23 cellular contexts compared by ENCODE assay signal in the genomic region with DNA sequence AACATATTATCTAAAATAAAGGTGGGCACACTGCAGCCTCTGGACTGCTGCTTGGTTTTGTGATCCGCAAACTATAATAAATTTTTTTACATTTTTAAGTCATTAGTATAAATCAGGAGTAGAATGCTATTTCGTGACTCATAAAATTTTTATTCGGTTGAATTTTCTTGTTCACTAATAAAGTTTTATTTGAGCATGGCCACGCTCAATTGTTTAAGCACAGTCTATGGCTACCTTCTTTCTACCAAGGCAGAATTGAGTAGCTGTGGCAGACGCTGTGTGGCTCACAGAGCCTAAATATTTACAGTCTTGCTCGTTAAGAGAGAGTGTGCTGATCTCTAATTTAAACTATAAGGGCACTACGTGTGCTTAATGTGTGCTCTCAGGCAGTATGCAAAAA. TPM values are rescaled to one million over a fixed set of nuclear protein-coding genes. Genes with fewer than 3 reads are reported as not detected.
DNase-seq lines count a peak whose midpoint lies in the region; ATAC-seq and TF ChIP-seq lines count a peak whose summit lies in the region.
"Had no signal": no experiment of that assay in that cellular context is flagged by ENCODE, and none has a peak within 500 bp of the region (broad histone marks: within the 10 kb centered on the region; RNA-seq: fewer than 3 reads in every experiment).

No MANE protein-coding gene starts in this region.

- TF ChIP-seq CTCF in brain (conservative IDR thresholded peaks at IDR 0.05) (no peak), mammary epithelial cell (conservative IDR thresholded peaks at IDR 0.05 in 1 of 2, IDR thresholded peaks at IDR 0.05 in 1 of 2; ENCODE audit: extremely low read depth in 1 of 2, insufficient read depth in 1 of 2, low read depth in 1 of 2, low read length in 2 of 2) (no peak)

- H2AFZ ChIP-seq in mammary epithelial cell (ENCODE audit: low read depth, low read length), result no peak overlapping the region
- H2AFZ ChIP-seq: GM23338 had no signal

- peak overlapping the region in 1 of 5 experiments; percentile 52 for H3K27ac Mint-ChIP-seq in brain
- H3K27ac Mint-ChIP-seq: CD14-positive monocyte; CD4-positive, alpha-beta T cell; CD8-positive, alpha-beta memory T cell; GM23338; H9 had no signal

- H4K20me1 ChIP-seq in mammary epithelial cell (ENCODE audit: insufficient read depth, low read length), result no peaks in the 10 kb centered on the region
- H4K20me1 ChIP-seq: BLaER1 treated with 17β-estradiol and CSF1 and Interleukin-3, amounts not matched to agents 10 nM and 100 nM had no signal

- H3K4me2 ChIP-seq in mammary epithelial cell (ENCODE audit: insufficient read depth, low read depth, low read length), result no peak overlapping the region
- H3K4me2 ChIP-seq: A549; BLaER1 treated with 17β-estradiol and CSF1 and Interleukin-3, amounts not matched to agents 10 nM and 100 nM; GM23338 had no signal

- no peak overlapping the region for H3K9ac ChIP-seq in mammary epithelial cell (ENCODE audit: insufficient read depth, low read length)
- H3K9ac ChIP-seq: BLaER1 treated with 17β-estradiol and CSF1 and Interleukin-3, amounts not matched to agents 10 nM and 100 nM had no signal

- BruUV-seq in mammary epithelial cell (replicated peaks; lab: Mats Ljungman, UMichigan), result no TSS peak

- no peak overlapping the region for H3K4me3 ChIP-seq in mammary epithelial cell (replicated peaks in 1 of 3; ENCODE audit: insufficient read depth in 1 of 3, low read depth in 2 of 3, low read length in 3 of 3)
- H3K4me3 ChIP-seq: A549; BLaER1 treated with 17β-estradiol and CSF1 and Interleukin-3, amounts not matched to agents 10 nM and 100 nM; GM12878; GM23338 had no signal

- no peak overlapping the region for H3K27ac ChIP-seq in mammary epithelial cell (ENCODE audit: insufficient read depth, low read depth, low read length)
- H3K27ac ChIP-seq: A549; BLaER1 treated with 17β-estradiol and CSF1 and Interleukin-3, amounts not matched to agents 10 nM and 100 nM had no signal

- peaks cover 0 to under 1% (median 0%) of the 10 kb centered on the region in 5 experiments for H3K9me3 Mint-ChIP-seq in brain
- H3K9me3 Mint-ChIP-seq: CD14-positive monocyte, GM23338 had no signal

- no peak for ATAC-seq in HG03025 (IDR thresholded peaks at IDR 0.05; ENCODE audit: low FRiP score, unreplicated experiment)
- ATAC-seq in HG03175 (IDR thresholded peaks at IDR 0.05; ENCODE audit: unreplicated experiment), result no peak
- ATAC-seq: A549, GM12878, GM23338, HCT116 had no signal

- WGBS in mammary epithelial cell (ENCODE audit: low coverage, missing lambda C conversion rate), result 58% methylated on average over 7 of the region's 7 CpGs

- intact Hi-C loops in mammary epithelial cell (cut with micrococcal nuclease), result no loop called here

- peaks cover 79% of the 10 kb centered on the region for H3K4me1 Mint-ChIP-seq in brain
- H3K4me1 Mint-ChIP-seq: CD14-positive monocyte; CD8-positive, alpha-beta memory T cell had no signal

- in situ Hi-C loops in mammary epithelial cell (cut with MboI; ENCODE audit: low sequenced_read_pairs in 2 of 2), result no loop called here

- DNase-seq in NCI-H69 (lab: John Stamatoyannopoulos, UW) (peak; percentile 58), OCI-M1 (lab: John Stamatoyannopoulos, UW) (peak; percentile 34), mammary epithelial cell (no peak)
- DNase-seq: 8988T; ACHN; AML-193; BE2C; CD4-positive, alpha-beta T cell; CD8-positive, alpha-beta memory T cell; DMS 273 treated with DMSO at 0.1 percent for 48 hours; DMS79; EL; GDM1; H9 had no signal

- H3K4me1 ChIP-seq in mammary epithelial cell (ENCODE audit: insufficient read depth, low read length), result no peaks in the 10 kb centered on the region
- H3K4me1 ChIP-seq: A549; BLaER1 treated with 17β-estradiol and CSF1 and Interleukin-3, amounts not matched to agents 10 nM and 100 nM had no signal

- no peaks in the 10 kb centered on the region for H3K36me3 ChIP-seq in mammary epithelial cell (ENCODE audit: insufficient read depth, low read length)
- H3K36me3 ChIP-seq: BE2C; BLaER1 treated with 17β-estradiol and CSF1 and Interleukin-3, amounts not matched to agents 10 nM and 100 nM had no signal

- peaks cover 7% of the 10 kb centered on the region for H3K36me3 Mint-ChIP-seq in brain
- H3K36me3 Mint-ChIP-seq: CD14-positive monocyte; CD8-positive, alpha-beta memory T cell had no signal

- H3K4me3 Mint-ChIP-seq in brain, result peak overlapping the region in 3 of 5 experiments; percentile 3 to 49 (median 43)
- H3K4me3 Mint-ChIP-seq: CD14-positive monocyte; CD4-positive, alpha-beta T cell; CD8-positive, alpha-beta memory T cell; GM23338; H9 had no signal

- H3K27me3 ChIP-seq in mammary epithelial cell (ENCODE audit: insufficient read depth, low read length), result no peaks in the 10 kb centered on the region
- H3K27me3 ChIP-seq: BE2C; BLaER1 treated with 17β-estradiol and CSF1 and Interleukin-3, amounts not matched to agents 10 nM and 100 nM had no signal

- CTCF ChIA-PET in mammary epithelial cell (lab: Charles Lee; ENCODE audit: low non-redundant PET), result no interaction called here

- dilution Hi-C loops in mammary epithelial cell (cut with HindIII; ENCODE audit: low sequenced_read_pairs), result no loop called here

- no peaks in the 10 kb centered on the region for H3K79me2 ChIP-seq in mammary epithelial cell (ENCODE audit: insufficient read depth, low read length)

- no peaks in the 10 kb centered on the region for H3K27me3 Mint-ChIP-seq in brain
- H3K27me3 Mint-ChIP-seq: CD4-positive, alpha-beta T cell; CD8-positive, alpha-beta memory T cell had no signal

- H3K9me3 ChIP-seq in mammary epithelial cell (replicated peaks; ENCODE audit: insufficient read depth, low read length), result no peaks in the 10 kb centered on the region
- H3K9me3 ChIP-seq: A549, BE2C had no signal

RNA-seq across cellular contexts. Expression of gene ROBO2, which starts 28.9 kb away (rescaled TPM):
- polyA plus RNA-seq in brain (ENCODE audit: insufficient read depth, low read depth, low replicate concordance), result 3.8 TPM
- total RNA-seq in mammary epithelial cell, result under 1 TPM in 1 of 2 donors, not detected in 1; 0.67 TPM
- not detected for polyA plus RNA-seq in mammary epithelial cell
- polyA minus RNA-seq in mammary epithelial cell, result not detected
- total RNA-seq: CD4-positive, alpha-beta T cell; CD8-positive, alpha-beta memory T cell had no signal
- polyA plus RNA-seq: CD14-positive monocyte; CD8-positive, alpha-beta memory T cell had no signal
